ENCODE assay signal across 12 cellular contexts in the genomic region with DNA sequence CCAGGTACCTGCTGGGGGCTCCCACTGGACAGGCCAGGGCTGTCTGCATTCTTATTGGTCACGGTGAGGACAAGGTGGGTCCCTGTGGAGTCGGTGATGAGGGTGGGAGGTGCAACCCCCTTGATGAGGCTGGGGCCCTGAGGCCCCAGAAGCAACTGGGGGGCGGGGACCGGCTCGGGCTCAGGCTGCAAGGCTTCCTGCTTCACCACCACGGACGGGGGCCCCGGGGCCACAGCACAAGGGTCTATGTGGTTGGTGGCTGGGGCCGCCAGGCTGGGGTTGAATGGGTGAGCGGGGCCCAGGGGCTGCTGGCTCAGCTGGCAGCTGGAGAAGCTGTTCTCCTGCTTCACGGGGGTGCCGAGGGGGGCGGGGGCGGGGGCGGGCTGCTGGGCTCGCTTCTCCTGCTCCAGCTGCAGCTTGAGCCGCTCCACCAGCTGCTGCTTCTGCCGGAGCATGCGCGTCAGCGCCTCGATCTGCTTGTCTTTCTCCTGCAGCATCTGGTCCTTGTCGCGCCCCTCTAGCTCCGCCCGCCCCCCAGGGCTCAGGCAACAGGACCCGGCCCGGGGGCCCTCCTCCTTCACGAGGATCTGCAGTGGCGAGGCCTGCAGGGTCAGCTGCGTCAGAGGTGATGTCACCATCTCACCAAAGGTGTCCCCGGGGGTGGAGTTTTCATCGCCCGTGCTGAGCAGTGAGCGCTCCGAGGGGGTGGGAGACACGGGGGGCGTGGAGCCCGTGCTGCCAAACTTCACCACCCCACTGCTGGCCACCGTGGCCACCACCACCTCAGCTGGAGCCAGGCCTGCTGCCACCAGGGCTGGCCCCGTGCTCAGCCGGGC. TPM values are rescaled to one million over a fixed set of nuclear protein-coding genes. Genes with fewer than 3 reads are reported as not detected.
DNase-seq lines count a peak whose midpoint lies in the region; ATAC-seq and TF ChIP-seq lines count a peak whose summit lies in the region.
"Had no signal": no experiment of that assay in that cellular context is flagged by ENCODE, and none has a peak within 500 bp of the region (broad histone marks: within the 10 kb centered on the region; RNA-seq: fewer than 3 reads in every experiment).

No MANE protein-coding gene starts in this region.

- TF ChIP-seq CTCF in DOHH2 (IDR thresholded peaks at IDR 0.05; ENCODE audit: low read depth, low read length, poor library complexity, severe bottlenecking), result no peak
- TF ChIP-seq CTCF in neutrophil (IDR thresholded peaks at IDR 0.05), result no peak
- TF ChIP-seq CTCF in tibial nerve (IDR thresholded peaks at IDR 0.05), result no peak
- no peak for TF ChIP-seq CTCF in ascending aorta (IDR thresholded peaks at IDR 0.05)

- no peaks in the 10 kb centered on the region for H3K9me2 ChIP-seq in DOHH2 (replicated peaks; ENCODE audit: control insufficient read depth, low read length)

- H3K9me3 ChIP-seq in DOHH2 (ENCODE audit: control insufficient read depth, insufficient read depth, low read length) (no peaks in the 10 kb centered on the region), neutrophil (no peaks in the 10 kb centered on the region), tibial nerve (no peaks in the 10 kb centered on the region), ascending aorta (no peaks in the 10 kb centered on the region)
- H3K9me3 ChIP-seq: pancreas, uterus had no signal

- no peaks in the 10 kb centered on the region for H4K20me1 ChIP-seq in DOHH2 (ENCODE audit: control insufficient read depth, insufficient read depth, low read depth, low read length)

- H3K27ac ChIP-seq in DOHH2 (ENCODE audit: low read depth, low read length) (peak overlapping the region; percentile 94), angular gyrus (ENCODE audit: low read depth, low read length) (peak overlapping the region; percentile 33), neutrophil (peak overlapping the region; percentile 85), tibial nerve (no peak overlapping the region), ascending aorta (no peak overlapping the region)
- H3K27ac ChIP-seq: pancreas, uterus had no signal

- H3K27me3 ChIP-seq in DOHH2 (ENCODE audit: control insufficient read depth, low read length), result no peaks in the 10 kb centered on the region
- H3K27me3 ChIP-seq in neutrophil, result no peaks in the 10 kb centered on the region
- no peaks in the 10 kb centered on the region for H3K27me3 ChIP-seq in tibial nerve
- H3K27me3 ChIP-seq in ascending aorta, result no peaks in the 10 kb centered on the region
- H3K27me3 ChIP-seq: pancreas, uterus had no signal

- H3K36me3 ChIP-seq in DOHH2 (ENCODE audit: control insufficient read depth, low read length) (peaks cover 85% of the 10 kb centered on the region), neutrophil (peaks cover 100% of the 10 kb centered on the region), tibial nerve (peaks cover 0 to 93% (median 31%) of the 10 kb centered on the region in 3 donors), ascending aorta (peaks cover 74 to 79% of the 10 kb centered on the region in 2 donors)
- H3K36me3 ChIP-seq: uterus had no signal

- WGBS in tibial nerve, 2 donors, result 85 to 86% methylated on average over 26 to 35 of the region's 42 CpGs

- TF ChIP-seq EP300 in tibial nerve (IDR thresholded peaks at IDR 0.05), result no peak

- no peak for TF ChIP-seq POLR2A in tibial nerve (IDR thresholded peaks at IDR 0.05)

- H3K4me1 ChIP-seq in DOHH2 (ENCODE audit: control insufficient read depth, low read length), result peaks cover 84% of the 10 kb centered on the region
- peaks cover 18 to 21% of the 10 kb centered on the region in 2 experiments for H3K4me1 ChIP-seq in neutrophil (ENCODE audit: control insufficient read depth in 1 of 2, insufficient read depth in 1 of 2, low read depth in 1 of 2, low read length in 1 of 2)
- H3K4me1 ChIP-seq in tibial nerve, result peaks cover 0 to 12% (median 5%) of the 10 kb centered on the region in 4 donors
- H3K4me1 ChIP-seq in ascending aorta, result no peaks in the 10 kb centered on the region
- H3K4me1 ChIP-seq: pancreas, uterus had no signal

- peak overlapping the region; percentile 98 for H3K4me2 ChIP-seq in DOHH2 (ENCODE audit: low read length)

- ATAC-seq in HG03039 (IDR thresholded peaks at IDR 0.05; ENCODE audit: unreplicated experiment), result no peak
- ATAC-seq: pancreas had no signal

- H3K79me2 ChIP-seq in DOHH2 (ENCODE audit: control insufficient read depth, low read length), result peaks cover 17% of the 10 kb centered on the region

- peaks cover 25% of the 10 kb centered on the region for H3F3A ChIP-seq in DOHH2 (ENCODE audit: control insufficient read depth, insufficient read depth)

- intact Hi-C loops in ascending aorta (cut with DNase I), result no loop called here

- peak; percentile 42 for DNase-seq in NCI-H2107 treated with DMSO at 0.1 percent for 48 hours (lab: John Stamatoyannopoulos, UW; ENCODE audit: unreplicated experiment)
- no peak for DNase-seq in tibial nerve (ENCODE audit: low spot score in 2 of 2)
- no peak for DNase-seq in activated CD4-positive, alpha-beta T cell treated with anti-CD3 and anti-CD28 coated beads for 4 hours
- DNase-seq in ascending aorta (ENCODE audit: low spot score in 2 of 2), result no peak
- DNase-seq: activated CD4-positive, alpha-beta T cell treated with anti-CD3 and anti-CD28 coated beads, Interleukin-2, amount 50 U/mL, for 1 hour; NCI-H1436; uterus had no signal

- H3K4me3 ChIP-seq in DOHH2 (ENCODE audit: low read length) (peak overlapping the region; percentile 84), neutrophil (ENCODE audit: low read depth in 1 of 2, low read length in 1 of 2) (no peak overlapping the region), tibial nerve (no peak overlapping the region), ascending aorta (no peak overlapping the region)
- H3K4me3 ChIP-seq: pancreas, uterus had no signal

RNA-seq across cellular contexts. Expression of a gene that starts 48.2 kb away (rescaled TPM):
- 100 to 1,000 TPM in 1 of 4 donors, 10 to 100 TPM in 3; 47.2 to 106 (median 69.2) TPM for total RNA-seq in tibial nerve
- 101 TPM for total RNA-seq in ascending aorta

Comparison
In these comparisons a context has a peak if more than half of its experiments do, and no peak if none do; other contexts are left out.
1. H3K27ac ChIP-seq: peak in DOHH2 (single experiment), angular gyrus (single experiment) and neutrophil (single experiment); none in tibial nerve (0 of 4) and ascending aorta (0 of 2).